Comparison of ENCODE assay signal across 12 cellular contexts in the genomic region with DNA sequence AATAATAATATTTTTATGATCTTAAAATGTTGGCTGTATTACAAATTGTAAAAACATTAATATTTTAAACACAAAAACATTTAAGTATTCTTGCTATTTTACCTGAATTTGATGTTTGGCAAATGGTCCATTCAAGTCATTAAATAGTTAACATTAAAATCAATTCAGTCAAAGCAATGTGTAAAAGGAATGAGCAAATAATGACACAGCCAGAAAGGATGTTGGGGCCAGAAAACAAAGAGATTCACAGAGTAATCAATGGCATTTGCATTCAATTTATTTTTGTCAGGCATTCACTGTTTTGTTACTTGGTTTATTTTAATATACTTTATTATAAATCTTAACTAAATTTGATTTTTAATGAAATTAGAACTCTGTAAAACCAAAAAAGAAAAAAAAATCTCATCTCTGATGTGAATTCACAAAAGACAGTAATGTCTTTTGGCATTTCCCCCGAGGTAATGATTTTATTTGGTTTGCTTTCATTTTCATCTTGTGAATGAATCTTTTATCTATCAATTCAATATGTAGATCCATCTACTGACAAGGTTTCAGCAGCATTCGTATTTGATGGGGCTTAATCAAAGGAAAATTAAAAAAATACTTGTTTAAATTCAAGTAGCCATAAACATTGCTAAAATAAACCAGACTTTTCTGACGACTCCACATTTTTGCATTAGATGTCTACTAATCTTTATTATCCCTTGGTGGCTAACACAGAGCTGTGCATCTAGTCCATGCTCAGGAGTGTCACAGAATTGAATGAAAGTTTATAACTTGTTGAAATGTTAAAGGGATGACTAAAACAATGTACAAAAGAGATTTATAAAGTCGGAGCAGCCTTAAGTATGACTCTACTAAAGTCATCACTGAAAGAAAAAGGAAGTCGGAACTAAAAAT.
DNase-seq lines count a peak whose midpoint lies in the region; ATAC-seq and TF ChIP-seq lines count a peak whose summit lies in the region.
"Had no signal": no experiment of that assay in that cellular context is flagged by ENCODE, and none has a peak within 500 bp of the region (broad histone marks: within the 10 kb centered on the region; RNA-seq: fewer than 3 reads in every experiment).

No MANE protein-coding gene starts in this region.

- ATAC-seq in right cardiac atrium: no peak
- ATAC-seq in Right ventricle myocardium inferior: no peak
- ATAC-seq in WTC11: no peak
- ATAC-seq in sciatic nerve: no peak
- ATAC-seq: activated CD4-positive, CD25-positive, alpha-beta regulatory T cell treated with anti-CD3 and anti-CD28 coated beads, Interleukin-2, amount 50 U/mL, for 24 hours had no signal

- H3K27ac ChIP-seq in right cardiac atrium (ENCODE audit: low read length): no peak overlapping the region
- H3K27ac ChIP-seq: neural progenitor cell had no signal

- H3K27me3 Mint-ChIP-seq in WTC11 (ENCODE audit: low read depth): no peaks in the 10 kb centered on the region
- H3K27me3 Mint-ChIP-seq in CD14-positive monocyte (ENCODE audit: low read depth in 3 of 3): peaks cover 0 to 1% (median 0%) of the 10 kb centered on the region in 3 donors
- H3K27me3 Mint-ChIP-seq: B cell had no signal

- H3K9me3 Mint-ChIP-seq in WTC11 (peaks cover 9% of the 10 kb centered on the region; the same call in 1 of the 2 replicates), CD14-positive monocyte (peaks cover 0 to 2% (median under 1%) of the 10 kb centered on the region in 7 donors)
- H3K9me3 Mint-ChIP-seq: neural progenitor cell had no signal

- no peaks in the 10 kb centered on the region for H3K27me3 ChIP-seq in right cardiac atrium (ENCODE audit: control insufficient read depth, insufficient read depth)
- H3K27me3 ChIP-seq: neural progenitor cell had no signal

- TF ChIP-seq CTCF in WTC11 (IDR thresholded peaks at IDR 0.05) (no peak), CD14-positive monocyte (IDR thresholded peaks at IDR 0.05) (no peak)

- H3K4me1 ChIP-seq in right cardiac atrium (ENCODE audit: control insufficient read depth, insufficient read depth, low read length): no peaks in the 10 kb centered on the region
- H3K4me1 ChIP-seq: neural progenitor cell had no signal

- H3K4me1 Mint-ChIP-seq in WTC11 (peaks cover 36% of the 10 kb centered on the region), CD14-positive monocyte (no peaks in the 10 kb centered on the region)
- H3K4me1 Mint-ChIP-seq: B cell had no signal

- H3K4me3 ChIP-seq in right cardiac atrium (ENCODE audit: low read length): peak overlapping the region; percentile 51
- H3K4me3 ChIP-seq: neural progenitor cell had no signal

- peaks cover 9% of the 10 kb centered on the region for H3K36me3 Mint-ChIP-seq in WTC11
- no peaks in the 10 kb centered on the region for H3K36me3 Mint-ChIP-seq in CD14-positive monocyte
- H3K36me3 Mint-ChIP-seq: neural progenitor cell had no signal

- H3K4me3 Mint-ChIP-seq in WTC11 (no peak overlapping the region), CD14-positive monocyte (no peak overlapping the region)
- H3K4me3 Mint-ChIP-seq: B cell, neural progenitor cell had no signal

- H3K27ac Mint-ChIP-seq in WTC11: peak overlapping the region; percentile 84; the same call in 1 of the 2 replicates
- H3K27ac Mint-ChIP-seq in CD14-positive monocyte: no peak overlapping the region
- H3K27ac Mint-ChIP-seq: B cell, neural progenitor cell had no signal

- no peak for DNase-seq in right cardiac atrium
- DNase-seq in Right ventricle myocardium inferior (ENCODE audit: missing footprints): no peak
- DNase-seq in WTC11 (ENCODE audit: low spot score): no peak
- peak; percentile 16 for DNase-seq in iris pigment epithelial cell (ENCODE audit: low read depth)
- no peak for DNase-seq in stimulated activated CD4-positive, alpha-beta T cell treated with anti-CD3 and anti-CD28 coated beads, Interleukin-4, amount 100 ng/mL, for 1 hour
- no peak for DNase-seq in CD14-positive monocyte (ENCODE audit: low spot score)
- no peak for DNase-seq in stimulated activated CD4-positive, alpha-beta T cell treated with anti-CD3 and anti-CD28 coated beads, Interleukin-1b, Interleukin-23, amount 100 ng/mL, for 48 hours
- DNase-seq in sciatic nerve (ENCODE audit: low spot score): no peak
- DNase-seq: hypothalamus had no signal

- POLR2A ChIA-PET in WTC11 (lab: Charles Lee): no interaction called here

- intact Hi-C loops in right cardiac atrium (cut with DNase I): no loop called here
- intact Hi-C loops in Right ventricle myocardium inferior (cut with DNase I): no loop called here
- intact Hi-C loops in CD14-positive monocyte (cut with micrococcal nuclease): no loop called here
- intact Hi-C loops in sciatic nerve (cut with DNase I): no loop called here

- CTCF ChIA-PET in WTC11 (lab: Charles Lee): no interaction called here

- WGBS in right cardiac atrium: 49% methylated on average over 5 of the region's 5 CpGs

- H3K9me3 ChIP-seq in right cardiac atrium (ENCODE audit: control insufficient read depth, low read length): no peaks in the 10 kb centered on the region

TF ChIP-seq in WTC11, 78 proteins besides CTCF, POLR2A, EP300 and RAD21:
- TF ChIP-seq TEAD1 (CRISPR knock-in tag; IDR thresholded peaks at IDR 0.05) (no peak), ZBTB21 (CRISPR knock-in tag; IDR thresholded peaks at IDR 0.05; ENCODE audit: borderline replicate concordance) (no peak), NR3C1 (CRISPR knock-in tag; conservative IDR thresholded peaks at IDR 0.05; ENCODE audit: low read depth) (no peak), ELF4 (CRISPR knock-in tag; IDR thresholded peaks at IDR 0.05; ENCODE audit: low read depth) (no peak), IRF1 (CRISPR knock-in tag; IDR thresholded peaks at IDR 0.05) (no peak), ETV6 (CRISPR knock-in tag; IDR thresholded peaks at IDR 0.05) (no peak), ERG (CRISPR knock-in tag; IDR thresholded peaks at IDR 0.05) (no peak), ZNF263 (CRISPR knock-in tag; IDR thresholded peaks at IDR 0.05; ENCODE audit: low read depth) (no peak), FOXP4 (CRISPR knock-in tag; IDR thresholded peaks at IDR 0.05) (no peak), SMAD3 (CRISPR knock-in tag; IDR thresholded peaks at IDR 0.05; ENCODE audit: borderline replicate concordance) (no peak)
- TF ChIP-seq, protein P1, sequence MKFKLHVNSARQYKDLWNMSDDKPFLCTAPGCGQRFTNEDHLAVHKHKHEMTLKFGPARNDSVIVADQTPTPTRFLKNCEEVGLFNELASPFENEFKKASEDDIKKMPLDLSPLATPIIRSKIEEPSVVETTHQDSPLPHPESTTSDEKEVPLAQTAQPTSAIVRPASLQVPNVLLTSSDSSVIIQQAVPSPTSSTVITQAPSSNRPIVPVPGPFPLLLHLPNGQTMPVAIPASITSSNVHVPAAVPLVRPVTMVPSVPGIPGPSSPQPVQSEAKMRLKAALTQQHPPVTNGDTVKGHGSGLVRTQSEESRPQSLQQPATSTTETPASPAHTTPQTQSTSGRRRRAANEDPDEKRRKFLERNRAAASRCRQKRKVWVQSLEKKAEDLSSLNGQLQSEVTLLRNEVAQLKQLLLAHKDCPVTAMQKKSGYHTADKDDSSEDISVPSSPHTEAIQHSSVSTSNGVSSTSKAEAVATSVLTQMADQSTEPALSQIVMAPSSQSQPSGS (CRISPR knock-in tag; IDR thresholded peaks at IDR 0.05; ENCODE audit: borderline replicate concordance, low read depth): no peak
TF ChIP-seq in WTC11: peak in this region for 0.
